ENCODE assay signal across 1 cellular context in genomic region chr1:160207751-160208150, GRCh38.
TF ChIP-seq lines count a peak whose summit lies in the region.

No MANE protein-coding gene starts in this region.

TF ChIP-seq in IMR-90, 13 proteins besides CTCF, POLR2A, EP300 and RAD21:
- TF ChIP-seq MAZ (IDR thresholded peaks at IDR 0.05; ENCODE audit: borderline replicate concordance, low read depth, low read length) (no peak), FOS (IDR thresholded peaks at IDR 0.05; ENCODE audit: low read depth, low read length) (no peak), RCOR1 (IDR thresholded peaks at IDR 0.05; ENCODE audit: insufficient replicate concordance, low read length) (no peak), MXI1 (IDR thresholded peaks at IDR 0.05; ENCODE audit: borderline replicate concordance, low read depth, low read length) (no peak), USF2 (IDR thresholded peaks at IDR 0.05; ENCODE audit: low read depth, low read length) (no peak), BHLHE40 (IDR thresholded peaks at IDR 0.05; ENCODE audit: low read depth, low read length) (no peak), RFX5 (IDR thresholded peaks at IDR 0.05; ENCODE audit: low read depth, low read length) (no peak), SMC3 (IDR thresholded peaks at IDR 0.05; ENCODE audit: low read depth, low read length) (no peak), CEBPB (IDR thresholded peaks at IDR 0.05; ENCODE audit: low read depth, low read length) (no peak), MAFK (IDR thresholded peaks at IDR 0.05; ENCODE audit: low read depth, low read length) (no peak), CHD1 (IDR thresholded peaks at IDR 0.05; ENCODE audit: low read depth, low read length) (no peak), NFE2L2 (IDR thresholded peaks at IDR 0.05; ENCODE audit: low read depth, low read length) (no peak)
- TF ChIP-seq, protein P1, sequence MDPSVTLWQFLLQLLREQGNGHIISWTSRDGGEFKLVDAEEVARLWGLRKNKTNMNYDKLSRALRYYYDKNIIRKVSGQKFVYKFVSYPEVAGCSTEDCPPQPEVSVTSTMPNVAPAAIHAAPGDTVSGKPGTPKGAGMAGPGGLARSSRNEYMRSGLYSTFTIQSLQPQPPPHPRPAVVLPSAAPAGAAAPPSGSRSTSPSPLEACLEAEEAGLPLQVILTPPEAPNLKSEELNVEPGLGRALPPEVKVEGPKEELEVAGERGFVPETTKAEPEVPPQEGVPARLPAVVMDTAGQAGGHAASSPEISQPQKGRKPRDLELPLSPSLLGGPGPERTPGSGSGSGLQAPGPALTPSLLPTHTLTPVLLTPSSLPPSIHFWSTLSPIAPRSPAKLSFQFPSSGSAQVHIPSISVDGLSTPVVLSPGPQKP (IDR thresholded peaks at IDR 0.05; ENCODE audit: borderline replicate concordance, low read depth, low read length): no peak
